8 cellular contexts compared by ENCODE assay signal in genomic region chr2:64330691-64331429, GRCh38.
DNase-seq lines count a peak whose midpoint lies in the region; ATAC-seq and TF ChIP-seq lines count a peak whose summit lies in the region.

No MANE protein-coding gene starts in this region.

- intact Hi-C loops in left ventricle myocardium superior (cut with micrococcal nuclease) = loop anchor here (2.0 kb wide), 3 partner anchors 54 to 232 kb away; no protein-coding TSS in a partner anchor

- H3K36me3 Mint-ChIP-seq in progenitor cell of endocrine pancreas (ENCODE audit: insufficient read depth) = no peaks in the 10 kb centered on the region
- no peaks in the 10 kb centered on the region for H3K36me3 Mint-ChIP-seq in type B pancreatic cell

- H3K9me3 Mint-ChIP-seq in progenitor cell of endocrine pancreas (ENCODE audit: low read depth) (no peaks in the 10 kb centered on the region), type B pancreatic cell (no peaks in the 10 kb centered on the region)

- peak; percentile 27 for DNase-seq in GM04503 (ENCODE audit: low read depth)
- peak; percentile 74 for DNase-seq in NCI-H146 treated with DMSO at 0.1 percent for 48 hours (lab: John Stamatoyannopoulos, UW; ENCODE audit: unreplicated experiment)
- DNase-seq in T-helper 1 cell = peak; percentile 53 to 81 (median 75)
- DNase-seq in amygdala (lab: John Stamatoyannopoulos, UW) = peak in 53 of 56 donors; percentile 7 to 85 (median 50)
- peak; percentile 84 for DNase-seq in left ventricle myocardium superior
- peak; percentile 76 for DNase-seq in progenitor cell of endocrine pancreas (ENCODE audit: low spot score, unreplicated experiment)
- DNase-seq in type B pancreatic cell (ENCODE audit: extremely low spot score, unreplicated experiment) = peak; percentile 83

- TF ChIP-seq CTCF in progenitor cell of endocrine pancreas (IDR thresholded peaks at IDR 0.05; ENCODE audit: unreplicated experiment) (peak; percentile 94), type B pancreatic cell (conservative IDR thresholded peaks at IDR 0.05) (peak; percentile 95)

- H3K27ac Mint-ChIP-seq in progenitor cell of endocrine pancreas (peak overlapping the region; percentile 12), type B pancreatic cell (peak overlapping the region; percentile 46)

- H3K27me3 Mint-ChIP-seq in progenitor cell of endocrine pancreas (peaks cover 10% of the 10 kb centered on the region), type B pancreatic cell (no peaks in the 10 kb centered on the region)

- ATAC-seq in left ventricle myocardium superior (peak; percentile 73), GM18519 (IDR thresholded peaks at IDR 0.05; ENCODE audit: low FRiP score, unreplicated experiment) (no peak)

- H3K4me1 Mint-ChIP-seq in progenitor cell of endocrine pancreas (ENCODE audit: low read depth) (peaks cover 14% of the 10 kb centered on the region), type B pancreatic cell (ENCODE audit: unreplicated experiment) (peaks cover 41% of the 10 kb centered on the region)

- H3K4me3 Mint-ChIP-seq in progenitor cell of endocrine pancreas (ENCODE audit: low read depth) (peak overlapping the region; percentile 28), type B pancreatic cell (peak overlapping the region; percentile 76)

Comparison
In these comparisons a context has a peak if more than half of its experiments do, and no peak if none do; other contexts are left out.
1. DNase-seq: peak in every context shown above with its lines; median percentile 84 in left ventricle myocardium superior; 83 in type B pancreatic cell; 76 in progenitor cell of endocrine pancreas; 75 in T-helper 1 cell; 74 in NCI-H146 treated with DMSO at 0.1 percent for 48 hours; 50 in amygdala; 27 in GM04503.